8 cellular contexts compared by ENCODE assay signal in genomic region chr3:194871864-194872668, GRCh38.
DNase-seq lines count a peak whose midpoint lies in the region; ATAC-seq and TF ChIP-seq lines count a peak whose summit lies in the region.

No MANE protein-coding gene starts in this region.

- H3K9me3 ChIP-seq in OCI-LY7 (ENCODE audit: low read length) (no peaks in the 10 kb centered on the region), fibroblast of lung (ENCODE audit: control insufficient read depth, insufficient read depth, low read depth, low read length) (no peaks in the 10 kb centered on the region)

- no peaks in the 10 kb centered on the region for H3K79me2 ChIP-seq in OCI-LY7 (ENCODE audit: insufficient read depth, low read depth, low read length)
- H3K79me2 ChIP-seq in fibroblast of lung (ENCODE audit: control insufficient read depth, insufficient read depth, low read length): no peaks in the 10 kb centered on the region

- CTCF ChIA-PET in OCI-LY7 (lab: Charles Lee; ENCODE audit: unreplicated experiment): no interaction called here

- H2AFZ ChIP-seq in OCI-LY7 (ENCODE audit: low read length) (peak overlapping the region; percentile 35; the same call in 1 of the 2 replicates), fibroblast of lung (ENCODE audit: low read length) (no peak overlapping the region)

- H3K9me2 ChIP-seq in OCI-LY7 (ENCODE audit: insufficient read depth, low read length): no peaks in the 10 kb centered on the region

- TF ChIP-seq CTCF in OCI-LY7 (conservative IDR thresholded peaks at IDR 0.05; ENCODE audit: low read length) (no peak), fibroblast of lung (conservative IDR thresholded peaks at IDR 0.05 in 1 of 2, IDR thresholded peaks at IDR 0.05 in 1 of 2; ENCODE audit: low read depth in 1 of 2, low read length in 2 of 2) (no peak)

- H3K9ac ChIP-seq in fibroblast of lung (ENCODE audit: insufficient read depth, low read length): no peak overlapping the region

- H3K9me3 Mint-ChIP-seq in activated T-helper 2 cell treated with anti-CD3 and anti-CD28 coated beads, Interferon-gamma antibody, Interleukin-2, Interleukin-4, amounts not matched to agents 10 μg/mL and 5 μg/mL and 100 μg/mL, durations not matched to agents 14 hours and 24 hours and 36 hours: no peaks in the 10 kb centered on the region
- H3K9me3 Mint-ChIP-seq in activated T-cell treated with anti-CD3 and anti-CD28 coated beads, Interleukin-2, amount 50 U/mL, for 72 hours: no peaks in the 10 kb centered on the region

- no peak overlapping the region for H3K27ac Mint-ChIP-seq in activated T-helper 2 cell treated with anti-CD3 and anti-CD28 coated beads, Interferon-gamma antibody, Interleukin-2, Interleukin-4, amounts not matched to agents 10 μg/mL and 5 μg/mL and 100 μg/mL, durations not matched to agents 14 hours and 24 hours and 36 hours
- H3K27ac Mint-ChIP-seq in activated T-cell treated with anti-CD3 and anti-CD28 coated beads, Interleukin-2, amount 50 U/mL, for 72 hours: no peak overlapping the region

- intact Hi-C loops in OCI-LY7 (cut with micrococcal nuclease; ENCODE audit: unreplicated experiment): loop anchor here (10.0 kb wide), 1 partner anchor 187 kb away; the partner anchor contains the start of gene FAM43A
- intact Hi-C loops in activated T-helper 2 cell treated with anti-CD3 and anti-CD28 coated beads, Interferon-gamma antibody, Interleukin-2, Interleukin-4, amounts not matched to agents 10 μg/mL and 5 μg/mL and 100 μg/mL, durations not matched to agents 14 hours and 24 hours and 36 hours (cut with micrococcal nuclease): no loop called here

- POLR2A ChIA-PET in OCI-LY7 (lab: Charles Lee): interaction anchor here (0.6 to 0.8 kb wide), 2 partner anchors 18 to 45 kb away, joined by 3 read pairs; no protein-coding TSS in a partner anchor

- no peak overlapping the region for H3K4me3 Mint-ChIP-seq in activated T-helper 2 cell treated with anti-CD3 and anti-CD28 coated beads, Interferon-gamma antibody, Interleukin-2, Interleukin-4, amounts not matched to agents 10 μg/mL and 5 μg/mL and 100 μg/mL, durations not matched to agents 14 hours and 24 hours and 36 hours (ENCODE audit: low read depth)
- H3K4me3 Mint-ChIP-seq in activated T-cell treated with anti-CD3 and anti-CD28 coated beads, Interleukin-2, amount 50 U/mL, for 72 hours: no peak overlapping the region

- H3K36me3 ChIP-seq in OCI-LY7 (ENCODE audit: insufficient read depth, low read length): no peaks in the 10 kb centered on the region
- no peaks in the 10 kb centered on the region for H3K36me3 ChIP-seq in fibroblast of lung (ENCODE audit: control insufficient read depth, insufficient read depth, low read length)

- H4K20me1 ChIP-seq in OCI-LY7 (ENCODE audit: insufficient read depth, low read length): no peaks in the 10 kb centered on the region
- H4K20me1 ChIP-seq in fibroblast of lung (ENCODE audit: control insufficient read depth, extremely low read depth, insufficient read depth, low read length): no peaks in the 10 kb centered on the region

- ATAC-seq in GM18909 (IDR thresholded peaks at IDR 0.05; ENCODE audit: poor library complexity, unreplicated experiment) (peak; percentile 34), HG02981 (IDR thresholded peaks at IDR 0.05; ENCODE audit: unreplicated experiment) (no peak)
- no peak for ATAC-seq in activated T-cell treated with anti-CD3 and anti-CD28 coated beads, Interleukin-2, amount 50 U/mL, for 72 hours (replicated peaks in 1 of 2)

- no peaks in the 10 kb centered on the region for H3K36me3 Mint-ChIP-seq in activated T-helper 2 cell treated with anti-CD3 and anti-CD28 coated beads, Interferon-gamma antibody, Interleukin-2, Interleukin-4, amounts not matched to agents 10 μg/mL and 5 μg/mL and 100 μg/mL, durations not matched to agents 14 hours and 24 hours and 36 hours (ENCODE audit: low read depth)
- no peaks in the 10 kb centered on the region for H3K36me3 Mint-ChIP-seq in activated T-cell treated with anti-CD3 and anti-CD28 coated beads, Interleukin-2, amount 50 U/mL, for 72 hours (ENCODE audit: insufficient read depth in 2 of 2)

- H3K27ac ChIP-seq in OCI-LY7 (ENCODE audit: low read depth, low read length, poor library complexity, severe bottlenecking): no peak overlapping the region
- peak overlapping the region; percentile 58 for H3K27ac ChIP-seq in fibroblast of lung (ENCODE audit: insufficient read depth, low read length)

- peaks cover 4% of the 10 kb centered on the region for H3K27me3 Mint-ChIP-seq in activated T-helper 2 cell treated with anti-CD3 and anti-CD28 coated beads, Interferon-gamma antibody, Interleukin-2, Interleukin-4, amounts not matched to agents 10 μg/mL and 5 μg/mL and 100 μg/mL, durations not matched to agents 14 hours and 24 hours and 36 hours (ENCODE audit: low read depth)
- H3K27me3 Mint-ChIP-seq in activated T-cell treated with anti-CD3 and anti-CD28 coated beads, Interleukin-2, amount 50 U/mL, for 72 hours (ENCODE audit: low read depth): peaks cover 18% of the 10 kb centered on the region

- DNase-seq in OCI-LY7 (ENCODE audit: low spot score) (no peak), fibroblast of lung (ENCODE audit: low read depth in 2 of 2) (peak; percentile 57 to 61), renal cortical epithelial cell (ENCODE audit: low read depth) (peak; percentile 42), cerebellar nuclear complex (lab: John Stamatoyannopoulos, UW) (no peak)
- DNase-seq in activated T-helper 2 cell treated with anti-CD3 and anti-CD28 coated beads, Interferon-gamma antibody, Interleukin-2, Interleukin-4, amounts not matched to agents 10 μg/mL and 5 μg/mL and 100 μg/mL, durations not matched to agents 14 hours and 24 hours and 36 hours (ENCODE audit: low spot score): no peak
- DNase-seq in activated T-cell treated with anti-CD3 and anti-CD28 coated beads, Interleukin-2, amount 50 U/mL, for 72 hours: no peak

- H3K27me3 ChIP-seq in fibroblast of lung (ENCODE audit: control insufficient read depth, insufficient read depth, low read length): peaks cover 3% of the 10 kb centered on the region

- H3K4me3 ChIP-seq in OCI-LY7 (ENCODE audit: low read depth, low read length, poor library complexity, severe bottlenecking): no peak overlapping the region
- H3K4me3 ChIP-seq in fibroblast of lung (replicated peaks in 1 of 4; ENCODE audit: control extremely low read depth in 1 of 4, insufficient read depth in 1 of 4, low read depth in 3 of 4, low read length in 4 of 4): no peak overlapping the region

- H3K4me2 ChIP-seq in OCI-LY7 (ENCODE audit: low read length) (no peak overlapping the region; the same call in 1 of the 2 replicates), fibroblast of lung (ENCODE audit: extremely low read depth, insufficient read depth, low read length) (no peak overlapping the region)

- BruUV-seq in OCI-LY7 (replicated peaks; lab: Mats Ljungman, UMichigan): no TSS peak

- no peaks in the 10 kb centered on the region for H3K4me1 Mint-ChIP-seq in activated T-helper 2 cell treated with anti-CD3 and anti-CD28 coated beads, Interferon-gamma antibody, Interleukin-2, Interleukin-4, amounts not matched to agents 10 μg/mL and 5 μg/mL and 100 μg/mL, durations not matched to agents 14 hours and 24 hours and 36 hours (ENCODE audit: low read depth)
- H3K4me1 Mint-ChIP-seq in activated T-cell treated with anti-CD3 and anti-CD28 coated beads, Interleukin-2, amount 50 U/mL, for 72 hours (ENCODE audit: low read depth): no peaks in the 10 kb centered on the region

- H3K4me1 ChIP-seq in OCI-LY7 (ENCODE audit: insufficient read depth, low read length, poor library complexity, severe bottlenecking): peaks cover 11% of the 10 kb centered on the region
- peaks cover 7% of the 10 kb centered on the region for H3K4me1 ChIP-seq in fibroblast of lung (ENCODE audit: control insufficient read depth, extremely low read depth, insufficient read depth, low read length)

Comparison
In these comparisons a context has a peak if more than half of its experiments do, and no peak if none do; other contexts are left out.
1. DNase-seq: peak in fibroblast of lung (2 of 2) and renal cortical epithelial cell (single experiment); none in OCI-LY7 (single experiment), activated T-helper 2 cell treated with anti-CD3 and anti-CD28 coated beads, Interferon-gamma antibody, Interleukin-2, Interleukin-4, amounts not matched to agents 10 μg/mL and 5 μg/mL and 100 μg/mL, durations not matched to agents 14 hours and 24 hours and 36 hours (single experiment), cerebellar nuclear complex (0 of 2) and activated T-cell treated with anti-CD3 and anti-CD28 coated beads, Interleukin-2, amount 50 U/mL, for 72 hours (0 of 2).